ENCODE assay signal across 12 cellular contexts in the genomic region with DNA sequence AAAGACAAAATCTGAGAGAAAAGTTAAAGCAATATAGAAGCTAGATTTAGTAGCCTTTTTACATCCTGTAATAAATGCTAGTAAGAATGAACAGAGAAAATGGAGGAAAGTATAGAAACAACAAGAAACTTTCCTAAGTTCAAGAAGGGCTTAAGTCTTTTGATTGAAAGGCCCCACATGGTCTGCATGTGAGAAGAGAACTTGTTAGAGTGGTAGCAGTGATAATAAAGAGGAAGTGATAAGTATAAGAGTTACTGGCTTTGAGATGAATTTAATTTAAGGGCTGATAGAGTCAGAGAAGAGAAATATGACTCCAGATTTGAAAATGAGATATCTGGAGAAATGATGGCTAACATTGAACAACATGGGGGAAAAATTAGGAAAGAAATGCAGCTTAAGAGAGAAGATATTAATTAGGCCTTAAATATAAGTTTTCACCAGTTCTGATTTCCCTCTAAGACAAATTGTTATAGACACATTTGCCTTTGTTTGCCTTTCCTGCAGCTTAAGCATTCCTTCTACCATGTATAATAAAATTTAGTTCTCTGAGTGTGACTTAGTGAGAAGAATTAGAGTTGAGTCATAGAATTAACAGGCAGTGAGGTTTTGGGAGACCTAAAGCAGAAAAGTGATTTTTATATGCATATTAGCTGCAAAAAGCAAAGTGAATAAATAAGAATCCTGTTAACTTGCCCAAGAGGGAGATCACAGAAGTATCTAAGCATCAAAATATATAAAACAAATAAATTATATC. TPM values are rescaled to one million over a fixed set of nuclear protein-coding genes. Genes with fewer than 3 reads are reported as not detected.
DNase-seq lines count a peak whose midpoint lies in the region; ATAC-seq and TF ChIP-seq lines count a peak whose summit lies in the region.
"Had no signal": no experiment of that assay in that cellular context is flagged by ENCODE, and none has a peak within 500 bp of the region (broad histone marks: within the 10 kb centered on the region; RNA-seq: fewer than 3 reads in every experiment).

No MANE protein-coding gene starts in this region.

- no peak overlapping the region for H2BK15ac ChIP-seq in neuronal stem cell (ENCODE audit: low read length)

- H3K4me1 Mint-ChIP-seq in activated CD4-positive, alpha-beta T cell treated with anti-CD3 and anti-CD28 coated beads, Interleukin-2, amount 10 ng/mL, durations not matched to agents 7 days and 5 days = peaks cover 50% of the 10 kb centered on the region
- H3K4me1 Mint-ChIP-seq in activated CD4-positive, alpha-beta memory T cell treated with anti-CD3 and anti-CD28 coated beads, Interleukin-2, amount 10 ng/mL, durations not matched to agents 7 days and 5 days = peaks cover 45% of the 10 kb centered on the region

- H3K23ac ChIP-seq in neuronal stem cell (ENCODE audit: low read depth, low read length, poor library complexity) = no peak overlapping the region

- H4K91ac ChIP-seq in neuronal stem cell (ENCODE audit: low read depth, low read length, poor library complexity) = no peak overlapping the region

- H3K9ac ChIP-seq in neuronal stem cell (ENCODE audit: low read depth, low read length, poor library complexity) (no peak overlapping the region), colonic mucosa (ENCODE audit: low read depth in 2 of 2, low read length in 2 of 2) (no peak overlapping the region)

- no peak overlapping the region for H3K4me3 ChIP-seq in neuronal stem cell (ENCODE audit: low read length in 2 of 2)
- H3K4me3 ChIP-seq in colonic mucosa = no peak overlapping the region
- H3K4me3 ChIP-seq: prostate gland, vagina had no signal

- peak overlapping the region; percentile 50 for H3K27ac Mint-ChIP-seq in activated CD4-positive, alpha-beta T cell treated with anti-CD3 and anti-CD28 coated beads, Interleukin-2, amount 10 ng/mL, durations not matched to agents 7 days and 5 days
- peak overlapping the region; percentile 48 for H3K27ac Mint-ChIP-seq in activated CD4-positive, alpha-beta memory T cell treated with anti-CD3 and anti-CD28 coated beads, Interleukin-2, amount 10 ng/mL, durations not matched to agents 7 days and 5 days

- peaks cover 2% of the 10 kb centered on the region for H3K79me1 ChIP-seq in neuronal stem cell (ENCODE audit: low read depth, low read length)

- no peak overlapping the region for H2BK120ac ChIP-seq in neuronal stem cell (ENCODE audit: low read depth, low read length)

- H3K27ac ChIP-seq in neuronal stem cell (replicated peaks; ENCODE audit: low read length) (no peak overlapping the region), colonic mucosa (no peak overlapping the region)
- H3K27ac ChIP-seq: prostate gland, vagina had no signal

- no peak overlapping the region for H3K4me3 Mint-ChIP-seq in activated CD4-positive, alpha-beta T cell treated with anti-CD3 and anti-CD28 coated beads, Interleukin-2, amount 10 ng/mL, durations not matched to agents 7 days and 5 days
- no peak overlapping the region for H3K4me3 Mint-ChIP-seq in activated CD4-positive, alpha-beta memory T cell treated with anti-CD3 and anti-CD28 coated beads, Interleukin-2, amount 10 ng/mL, durations not matched to agents 7 days and 5 days

- H2AFZ ChIP-seq in neuronal stem cell (ENCODE audit: low read length) = no peak overlapping the region

- H3K4me1 ChIP-seq in neuronal stem cell (ENCODE audit: control insufficient read depth in 2 of 2, insufficient read depth in 1 of 2, low read depth in 1 of 2, low read length in 2 of 2) = no peaks in the 10 kb centered on the region
- peaks cover 4% of the 10 kb centered on the region for H3K4me1 ChIP-seq in colonic mucosa
- H3K4me1 ChIP-seq: prostate gland had no signal

- intact Hi-C loops in colonic mucosa (cut with DNase I) = no loop called here

- no peak overlapping the region for H3K4ac ChIP-seq in neuronal stem cell (ENCODE audit: low read length)

- POLR2A ChIA-PET in activated CD4-positive, alpha-beta T cell treated with anti-CD3 and anti-CD28 coated beads, Interleukin-2, amount 10 ng/mL, durations not matched to agents 7 days and 5 days (lab: Charles Lee) = no interaction called here
- POLR2A ChIA-PET in activated CD4-positive, alpha-beta memory T cell treated with anti-CD3 and anti-CD28 coated beads, Interleukin-2, amount 10 ng/mL, durations not matched to agents 7 days and 5 days (lab: Charles Lee) = interaction anchor here (1.0 kb wide), 1 partner anchor 16 kb away, joined by 3 read pairs; no protein-coding TSS in a partner anchor

- no peak overlapping the region for H2BK5ac ChIP-seq in neuronal stem cell (ENCODE audit: low read length)

- CTCF ChIA-PET in activated CD4-positive, alpha-beta T cell treated with anti-CD3 and anti-CD28 coated beads, Interleukin-2, amount 10 ng/mL, durations not matched to agents 7 days and 5 days (lab: Charles Lee) = no interaction called here
- CTCF ChIA-PET in activated CD4-positive, alpha-beta memory T cell treated with anti-CD3 and anti-CD28 coated beads, Interleukin-2, amount 10 ng/mL, durations not matched to agents 7 days and 5 days (lab: Charles Lee) = no interaction called here

- no peak overlapping the region for H3K14ac ChIP-seq in neuronal stem cell (ENCODE audit: low read length)

- peaks cover 23% of the 10 kb centered on the region for H3K36me3 Mint-ChIP-seq in activated CD4-positive, alpha-beta T cell treated with anti-CD3 and anti-CD28 coated beads, Interleukin-2, amount 10 ng/mL, durations not matched to agents 7 days and 5 days (ENCODE audit: low read depth)
- peaks cover 34% of the 10 kb centered on the region for H3K36me3 Mint-ChIP-seq in activated CD4-positive, alpha-beta memory T cell treated with anti-CD3 and anti-CD28 coated beads, Interleukin-2, amount 10 ng/mL, durations not matched to agents 7 days and 5 days (ENCODE audit: low read depth)

- DNase-seq in activated CD4-positive, alpha-beta T cell treated with anti-CD3 and anti-CD28 coated beads, Interleukin-2, amount 10 ng/mL, durations not matched to agents 7 days and 5 days = no peak
- DNase-seq in activated CD4-positive, alpha-beta T cell treated with anti-CD3 and anti-CD28 coated beads, Interleukin-2, amount 50 U/mL, for 48 hours = no peak
- DNase-seq in activated CD4-positive, alpha-beta memory T cell treated with anti-CD3 and anti-CD28 coated beads, Interleukin-2, amount 10 ng/mL, durations not matched to agents 7 days and 5 days = no peak
- DNase-seq in renal cortical epithelial cell (ENCODE audit: low read depth) (peak; percentile 47), DMS53 treated with DMSO at 0.1 percent for 48 hours (lab: John Stamatoyannopoulos, UW; ENCODE audit: unreplicated experiment) (no peak), neuronal stem cell (ENCODE audit: low spot score) (no peak), colonic mucosa (no peak)
- DNase-seq: activated CD8-positive, alpha-beta memory T cell treated with anti-CD3 and anti-CD28 coated beads for 24 hours; NCI-H1694 had no signal

- H3K27me3 ChIP-seq in neuronal stem cell (ENCODE audit: control insufficient read depth in 3 of 3, insufficient read depth in 3 of 3, low read depth in 1 of 3, low read length in 3 of 3) (no peaks in the 10 kb centered on the region), colonic mucosa (no peaks in the 10 kb centered on the region)
- H3K27me3 ChIP-seq: vagina had no signal

- H2BK12ac ChIP-seq in neuronal stem cell (ENCODE audit: low read length) = no peak overlapping the region

- peak; percentile 46 for ATAC-seq in HG03354 (IDR thresholded peaks at IDR 0.05; ENCODE audit: poor library complexity, severe bottlenecking, unreplicated experiment)

- H3K36me3 ChIP-seq in neuronal stem cell (replicated peaks in 1 of 2; ENCODE audit: control insufficient read depth in 2 of 2, insufficient read depth in 2 of 2, low read length in 2 of 2) (peaks cover 0 to 53% of the 10 kb centered on the region in 2 donors), colonic mucosa (no peaks in the 10 kb centered on the region)
- H3K36me3 ChIP-seq: prostate gland had no signal

- no peaks in the 10 kb centered on the region for H3K27me3 Mint-ChIP-seq in activated CD4-positive, alpha-beta T cell treated with anti-CD3 and anti-CD28 coated beads, Interleukin-2, amount 10 ng/mL, durations not matched to agents 7 days and 5 days
- no peaks in the 10 kb centered on the region for H3K27me3 Mint-ChIP-seq in activated CD4-positive, alpha-beta memory T cell treated with anti-CD3 and anti-CD28 coated beads, Interleukin-2, amount 10 ng/mL, durations not matched to agents 7 days and 5 days

- no peak overlapping the region for H4K8ac ChIP-seq in neuronal stem cell (ENCODE audit: low read depth, low read length)

- no peak overlapping the region for H3K4me2 ChIP-seq in neuronal stem cell (ENCODE audit: insufficient read depth, low read length, poor library complexity, severe bottlenecking)

- no peaks in the 10 kb centered on the region for H3K9me3 Mint-ChIP-seq in activated CD4-positive, alpha-beta T cell treated with anti-CD3 and anti-CD28 coated beads, Interleukin-2, amount 10 ng/mL, durations not matched to agents 7 days and 5 days
- H3K9me3 Mint-ChIP-seq in activated CD4-positive, alpha-beta memory T cell treated with anti-CD3 and anti-CD28 coated beads, Interleukin-2, amount 10 ng/mL, durations not matched to agents 7 days and 5 days = no peaks in the 10 kb centered on the region

- no peak for TF ChIP-seq CTCF in colonic mucosa (IDR thresholded peaks at IDR 0.05)

- no peak overlapping the region for H3K18ac ChIP-seq in neuronal stem cell (ENCODE audit: low read length)

- H2AK5ac ChIP-seq in neuronal stem cell (ENCODE audit: low read depth, low read length) = no peak overlapping the region

- H3K9me3 ChIP-seq in neuronal stem cell (replicated peaks in 1 of 2; ENCODE audit: control insufficient read depth in 2 of 2, insufficient read depth in 1 of 2, low read depth in 1 of 2, low read length in 2 of 2) (no peaks in the 10 kb centered on the region), colonic mucosa (no peaks in the 10 kb centered on the region)
- H3K9me3 ChIP-seq: prostate gland, vagina had no signal

RNA-seq across cellular contexts. Expression of gene ZFX, which starts 18.4 kb away (rescaled TPM):
- 10 to 100 TPM; 44.6 to 46.0 TPM for total RNA-seq in activated CD4-positive, alpha-beta T cell treated with anti-CD3 and anti-CD28 coated beads, Interleukin-2, amount 10 ng/mL, durations not matched to agents 7 days and 5 days
- total RNA-seq in activated CD4-positive, alpha-beta memory T cell treated with anti-CD3 and anti-CD28 coated beads, Interleukin-2, amount 10 ng/mL, durations not matched to agents 7 days and 5 days = 10 to 100 TPM; 40.8 to 43.3 TPM
- total RNA-seq in renal cortical epithelial cell = 38.2 and 121 TPM in 2 replicates
- 9.8 TPM for polyA plus RNA-seq in neuronal stem cell (2013, experiment 1 of 2)
- 10.2 TPM for polyA plus RNA-seq in neuronal stem cell (2013, experiment 2 of 2)
- total RNA-seq in colonic mucosa = 10 to 100 TPM; 44.0 to 44.4 TPM
